ENCODE assay signal across 9 cellular contexts in the genomic region with DNA sequence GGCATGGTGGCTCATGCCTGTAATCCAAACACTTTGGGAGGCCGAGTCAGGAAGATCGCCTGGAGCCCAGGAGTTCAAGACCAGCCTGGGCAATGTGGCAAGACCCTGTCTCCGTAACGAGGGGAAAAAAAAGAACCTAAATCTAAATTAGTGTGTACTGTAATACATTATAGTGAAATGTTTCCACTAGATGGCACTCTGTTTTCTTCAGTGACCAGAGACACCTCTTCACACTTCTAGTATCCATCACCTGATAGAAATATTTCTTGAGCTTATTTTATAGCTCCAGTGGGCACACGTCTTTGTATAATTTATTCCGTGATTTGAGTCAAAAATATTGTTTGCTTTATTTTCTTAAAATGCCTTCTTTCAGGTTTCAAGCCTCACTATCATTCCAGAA.
DNase-seq lines count a peak whose midpoint lies in the region; ATAC-seq and TF ChIP-seq lines count a peak whose summit lies in the region.
"Had no signal": no experiment of that assay in that cellular context is flagged by ENCODE, and none has a peak within 500 bp of the region (broad histone marks: within the 10 kb centered on the region; RNA-seq: fewer than 3 reads in every experiment).

No MANE protein-coding gene starts in this region.

- H3K9ac ChIP-seq in HCT116 (ENCODE audit: low read length), result peak overlapping the region; percentile 51
- H3K9ac ChIP-seq in endocrine pancreas (ENCODE audit: control insufficient read depth, insufficient read depth, low read length), result no peak overlapping the region

- no peak overlapping the region for H2AFZ ChIP-seq in HCT116 (ENCODE audit: low read depth, low read length, poor library complexity, severe bottlenecking)

- ATAC-seq in HCT116 (peak; percentile 38; the same call in 1 of the 2 replicates), GM21786 (IDR thresholded peaks at IDR 0.05; ENCODE audit: unreplicated experiment) (no peak), HG03565 (IDR thresholded peaks at IDR 0.05; ENCODE audit: unreplicated experiment) (no peak), HG03025 (IDR thresholded peaks at IDR 0.05; ENCODE audit: low FRiP score, unreplicated experiment) (no peak)

- no peaks in the 10 kb centered on the region for H3K9me2 ChIP-seq in HCT116 (ENCODE audit: insufficient read depth)

- no peaks in the 10 kb centered on the region for H4K20me1 ChIP-seq in HCT116 (ENCODE audit: insufficient read depth)

- TF ChIP-seq POLR2A in HCT116 (IDR thresholded peaks at IDR 0.05; ENCODE audit: borderline replicate concordance, extremely low read depth, insufficient read depth, insufficient read length), result no peak
- no peak for TF ChIP-seq POLR2A in spleen (IDR thresholded peaks at IDR 0.05)

- intact Hi-C loops in HCT116 (cut with micrococcal nuclease), result loop anchor here (5.0 to 10.0 kb wide), 2 partner anchors 479 to 573 kb away; no protein-coding TSS in a partner anchor
- intact Hi-C loops in spleen (cut with DNase I; ENCODE audit: low total_unique reads), result no loop called here

- TF ChIP-seq RAD21 in HCT116 (IDR thresholded peaks at IDR 0.05; ENCODE audit: low read depth), result no peak

- POLR2A ChIA-PET in HCT116 (lab: Charles Lee), result interaction anchor here (0.7 to 1.1 kb wide), 3 partner anchors 27 to 32 kb away, joined by 3 to 4 read pairs (median 3); no protein-coding TSS in a partner anchor

- TF ChIP-seq CTCF in HCT116 (IDR thresholded peaks at IDR 0.05 in 2 of 3, conservative IDR thresholded peaks at IDR 0.05 in 1 of 3; ENCODE audit: borderline replicate concordance in 1 of 3, insufficient read depth in 1 of 3, low read depth in 2 of 3, low read length in 2 of 3), result peak in 1 of 3 experiments; percentile 29; a peak in 2 of 6 replicates
- peak in 6 of 11 experiments; percentile 20 to 49 (median 38) for TF ChIP-seq CTCF in spleen (IDR thresholded peaks at IDR 0.05 in 8 of 11, conservative IDR thresholded peaks at IDR 0.05 in 3 of 11)

- H3K9me3 ChIP-seq in HCT116 (ENCODE audit: control insufficient read depth in 1 of 2, insufficient read depth in 1 of 2, low read depth in 1 of 2, low read length in 2 of 2), result no peaks in the 10 kb centered on the region
- no peaks in the 10 kb centered on the region for H3K9me3 ChIP-seq in endocrine pancreas (ENCODE audit: control insufficient read depth, low read length)
- no peaks in the 10 kb centered on the region for H3K9me3 ChIP-seq in spleen
- H3K9me3 ChIP-seq: ovary had no signal

- H3K4me3 ChIP-seq in HCT116 (replicated peaks in 1 of 2; ENCODE audit: low read depth in 1 of 2, low read length in 2 of 2), result peak overlapping the region in 1 of 2 experiments; percentile 8; a peak in 1 of 4 replicates
- H3K4me3 ChIP-seq in endocrine pancreas (ENCODE audit: control insufficient read depth, insufficient read depth, low read length), result peak overlapping the region; percentile 65
- no peak overlapping the region for H3K4me3 ChIP-seq in spleen
- H3K4me3 ChIP-seq: ovary had no signal

- RAD21 ChIA-PET in HCT116 (lab: Charles Lee; ENCODE audit: low non-redundant PET in 1 of 2, low total read pairs in 2 of 2, uncharacterized antibody in 2 of 2, unreplicated experiment in 2 of 2), result interaction anchor here in 1 of 2 experiments (0.6 kb wide), 1 partner anchor 577 kb away, joined by 8 read pairs; no protein-coding TSS in a partner anchor

- DNase-seq in EH (ENCODE audit: low read depth) (peak; percentile 35), HCT116 (ENCODE audit: low read depth, low spot score) (no peak), OCI-M1 (lab: John Stamatoyannopoulos, UW) (peak; percentile 69), spleen (no peak)

- peak overlapping the region; percentile 74 for H3K27ac ChIP-seq in HCT116 (ENCODE audit: low read depth, low read length)
- peak overlapping the region in 2 of 8 donors; percentile 11 to 34 for H3K27ac ChIP-seq in spleen

- H3K27me3 ChIP-seq in HCT116 (ENCODE audit: insufficient read depth, low read length) (no peaks in the 10 kb centered on the region), endocrine pancreas (ENCODE audit: control insufficient read depth, insufficient read depth, low read length) (no peaks in the 10 kb centered on the region), spleen (replicated peaks in 1 of 7) (peaks cover 0 to 6% (median 0%) of the 10 kb centered on the region in 7 donors)
- H3K27me3 ChIP-seq: ovary had no signal

- CTCF ChIA-PET in HCT116 (lab: Charles Lee), result interaction anchor here (0.6 to 1.2 kb wide), 8 partner anchors 11 to 607 kb away, joined by 3 to 7 read pairs (median 3); no protein-coding TSS in a partner anchor

- 0 out of 4 replicates have a peak, but pooled peaks cover 0 to 10% of the 10 kb centered on the region in 2 experiments for H3K36me3 ChIP-seq in HCT116 (ENCODE audit: control insufficient read depth in 1 of 2, insufficient read depth in 2 of 2, low read length in 2 of 2)
- no peaks in the 10 kb centered on the region for H3K36me3 ChIP-seq in endocrine pancreas (ENCODE audit: control insufficient read depth, insufficient read depth, low read length)
- H3K36me3 ChIP-seq in spleen, result no peaks in the 10 kb centered on the region
- H3K36me3 ChIP-seq: ovary had no signal

- peaks cover 100% of the 10 kb centered on the region for H3K79me2 ChIP-seq in HCT116 (ENCODE audit: insufficient read depth, low read length)

- H3K4me1 ChIP-seq in HCT116 (ENCODE audit: control insufficient read depth in 1 of 2, insufficient read depth in 2 of 2, low read length in 2 of 2) (peaks cover 71 to 99% of the 10 kb centered on the region in 2 experiments), endocrine pancreas (ENCODE audit: control insufficient read depth, insufficient read depth, low read length) (peaks cover 9% of the 10 kb centered on the region), spleen (peaks cover 0 to 8% (median 0%) of the 10 kb centered on the region in 6 donors)

- WGBS in spleen, 5 donors, result 26 to 47% (median 30%) methylated on average over 6 of the region's 6 CpGs

- peak overlapping the region; percentile 42 for H3K4me2 ChIP-seq in HCT116 (ENCODE audit: low read length)

- no TSS peak for BruUV-seq in HCT116 (replicated peaks; lab: Mats Ljungman, UMichigan)

TF ChIP-seq in HCT116, 20 proteins besides CTCF, POLR2A, EP300 and RAD21:
- no peak for TF ChIP-seq EGR1 (IDR thresholded peaks at IDR 0.05; ENCODE audit: low read depth)

Comparison
In these comparisons a context has a peak if more than half of its experiments do, and no peak if none do; other contexts are left out.
1. DNase-seq: peak in EH (single experiment) and OCI-M1 (single experiment); none in HCT116 (single experiment) and spleen (single experiment).